ENCODE assay signal across 1 cellular context in the genomic region with DNA sequence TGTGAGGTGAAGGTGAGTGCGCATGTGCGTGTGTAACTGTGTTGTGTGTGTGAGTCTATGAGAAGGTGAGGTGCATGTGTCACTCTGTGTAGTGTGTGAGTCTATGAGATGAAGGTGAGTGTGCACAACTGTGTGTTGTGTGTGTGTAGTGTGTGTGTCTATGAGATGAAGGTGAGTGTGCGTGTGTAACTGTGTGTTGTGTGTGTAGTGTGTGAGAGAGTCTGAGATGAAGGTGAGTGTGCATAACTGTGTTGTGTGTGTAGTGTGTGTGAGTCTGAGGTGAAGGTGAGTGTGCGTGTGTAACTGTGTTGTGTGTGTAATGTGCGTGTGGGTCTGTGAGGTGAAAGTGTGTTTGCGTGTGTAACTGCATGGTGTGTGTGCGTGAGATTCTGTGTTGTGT.
TF ChIP-seq lines count a peak whose summit lies in the region.

No MANE protein-coding gene starts in this region.

TF ChIP-seq in HEK293, 187 proteins besides CTCF, POLR2A, EP300 and RAD21:
- TF ChIP-seq ZBTB1 (tag by site-specific recombination; IDR thresholded peaks at IDR 0.05) (no peak), ZNF701 (tag by site-specific recombination; IDR thresholded peaks at IDR 0.05) (no peak), ZNF624 (tag by site-specific recombination; IDR thresholded peaks at IDR 0.05) (no peak), ZNF121 (tag by site-specific recombination; IDR thresholded peaks at IDR 0.05) (no peak), ZNF175 (tag by site-specific recombination; IDR thresholded peaks at IDR 0.05) (peak; percentile 74; the same call in 1 of the 2 replicates), SCRT1 (tag by site-specific recombination; IDR thresholded peaks at IDR 0.05; ENCODE audit: borderline replicate concordance) (no peak), ZNF2 (tag by site-specific recombination; IDR thresholded peaks at IDR 0.05) (peak; percentile 37; the same call in 1 of the 2 replicates), YY2 (tag by site-specific recombination; IDR thresholded peaks at IDR 0.05) (no peak), ZBTB17 (tag by site-specific recombination; IDR thresholded peaks at IDR 0.05) (no peak), ZNF214 (tag by site-specific recombination; IDR thresholded peaks at IDR 0.05; ENCODE audit: borderline replicate concordance) (no peak), OVOL3 (tag by site-specific recombination; IDR thresholded peaks at IDR 0.05) (no peak), ZNF239 (tag by site-specific recombination; IDR thresholded peaks at IDR 0.05) (0 out of 2 replicates have a peak, but pooled peaks have one; percentile 12), ZNF302 (tag by site-specific recombination; IDR thresholded peaks at IDR 0.05; ENCODE audit: low read depth) (no peak), ZNF654 (tag by site-specific recombination; IDR thresholded peaks at IDR 0.05; ENCODE audit: low read depth) (no peak), ZFP37 (tag by site-specific recombination; IDR thresholded peaks at IDR 0.05) (no peak), ZNF777 (tag by site-specific recombination; IDR thresholded peaks at IDR 0.05; ENCODE audit: borderline replicate concordance) (no peak), ZNF544 (tag by site-specific recombination; IDR thresholded peaks at IDR 0.05) (0 out of 2 replicates have a peak, but pooled peaks have one; percentile 4), ZNF747 (tag by site-specific recombination; IDR thresholded peaks at IDR 0.05) (0 out of 2 replicates have a peak, but pooled peaks have one; percentile 27), ZBTB20 (tag by site-specific recombination; IDR thresholded peaks at IDR 0.05) (0 out of 2 replicates have a peak, but pooled peaks have one; percentile 18), ZNF184 (tag by site-specific recombination; IDR thresholded peaks at IDR 0.05) (no peak), ZXDB (tag by site-specific recombination; IDR thresholded peaks at IDR 0.05) (no peak), SALL2 (tag by site-specific recombination; IDR thresholded peaks at IDR 0.05; ENCODE audit: borderline replicate concordance) (0 out of 2 replicates have a peak, but pooled peaks have one; percentile 37), ZFHX2 (tag by site-specific recombination; conservative IDR thresholded peaks at IDR 0.05) (peak; percentile 23; the same call in 1 of the 2 replicates), GLIS2 (tag by site-specific recombination; IDR thresholded peaks at IDR 0.05) (no peak), BCL11B (tag by site-specific recombination; IDR thresholded peaks at IDR 0.05; ENCODE audit: low read depth) (no peak), ZNF202 (tag by site-specific recombination; IDR thresholded peaks at IDR 0.05; ENCODE audit: borderline replicate concordance) (no peak), ZNF324 (tag by site-specific recombination; IDR thresholded peaks at IDR 0.05) (no peak), ZNF571 (tag by site-specific recombination; IDR thresholded peaks at IDR 0.05) (0 out of 2 replicates have a peak, but pooled peaks have one; percentile 20), ZNF223 (tag by site-specific recombination; IDR thresholded peaks at IDR 0.05) (no peak), ZNF24 (tag by site-specific recombination; IDR thresholded peaks at IDR 0.05) (no peak), ZNF529 (tag by site-specific recombination; IDR thresholded peaks at IDR 0.05; ENCODE audit: insufficient replicate concordance) (no peak), ZNF10 (tag by site-specific recombination; IDR thresholded peaks at IDR 0.05) (no peak), MZF1 (tag by site-specific recombination; IDR thresholded peaks at IDR 0.05; ENCODE audit: borderline replicate concordance) (no peak), ZNF660 (tag by site-specific recombination; IDR thresholded peaks at IDR 0.05) (no peak), ZNF155 (tag by site-specific recombination; IDR thresholded peaks at IDR 0.05) (no peak), OSR2 (tag by site-specific recombination; IDR thresholded peaks at IDR 0.05) (no peak), ZNF521 (tag by site-specific recombination; IDR thresholded peaks at IDR 0.05) (0 out of 2 replicates have a peak, but pooled peaks have one; percentile 22), ZNF140 (tag by site-specific recombination; IDR thresholded peaks at IDR 0.05) (no peak), ZNF707 (tag by site-specific recombination; IDR thresholded peaks at IDR 0.05) (0 out of 2 replicates have a peak, but pooled peaks have one; percentile 16)
- TF ChIP-seq, protein P1, sequence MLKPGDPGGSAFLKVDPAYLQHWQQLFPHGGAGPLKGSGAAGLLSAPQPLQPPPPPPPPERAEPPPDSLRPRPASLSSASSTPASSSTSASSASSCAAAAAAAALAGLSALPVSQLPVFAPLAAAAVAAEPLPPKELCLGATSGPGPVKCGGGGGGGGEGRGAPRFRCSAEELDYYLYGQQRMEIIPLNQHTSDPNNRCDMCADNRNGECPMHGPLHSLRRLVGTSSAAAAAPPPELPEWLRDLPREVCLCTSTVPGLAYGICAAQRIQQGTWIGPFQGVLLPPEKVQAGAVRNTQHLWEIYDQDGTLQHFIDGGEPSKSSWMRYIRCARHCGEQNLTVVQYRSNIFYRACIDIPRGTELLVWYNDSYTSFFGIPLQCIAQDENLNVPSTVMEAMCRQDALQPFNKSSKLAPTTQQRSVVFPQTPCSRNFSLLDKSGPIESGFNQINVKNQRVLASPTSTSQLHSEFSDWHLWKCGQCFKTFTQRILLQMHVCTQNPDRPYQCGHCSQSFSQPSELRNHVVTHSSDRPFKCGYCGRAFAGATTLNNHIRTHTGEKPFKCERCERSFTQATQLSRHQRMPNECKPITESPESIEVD (tag by site-specific recombination; IDR thresholded peaks at IDR 0.05) = no peak
- TF ChIP-seq, protein P2, sequence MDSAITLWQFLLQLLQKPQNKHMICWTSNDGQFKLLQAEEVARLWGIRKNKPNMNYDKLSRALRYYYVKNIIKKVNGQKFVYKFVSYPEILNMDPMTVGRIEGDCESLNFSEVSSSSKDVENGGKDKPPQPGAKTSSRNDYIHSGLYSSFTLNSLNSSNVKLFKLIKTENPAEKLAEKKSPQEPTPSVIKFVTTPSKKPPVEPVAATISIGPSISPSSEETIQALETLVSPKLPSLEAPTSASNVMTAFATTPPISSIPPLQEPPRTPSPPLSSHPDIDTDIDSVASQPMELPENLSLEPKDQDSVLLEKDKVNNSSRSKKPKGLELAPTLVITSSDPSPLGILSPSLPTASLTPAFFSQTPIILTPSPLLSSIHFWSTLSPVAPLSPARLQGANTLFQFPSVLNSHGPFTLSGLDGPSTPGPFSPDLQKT (IDR thresholded peaks at IDR 0.05; ENCODE audit: borderline replicate concordance, low read depth, low read length) = no peak
- TF ChIP-seq, protein P3, sequence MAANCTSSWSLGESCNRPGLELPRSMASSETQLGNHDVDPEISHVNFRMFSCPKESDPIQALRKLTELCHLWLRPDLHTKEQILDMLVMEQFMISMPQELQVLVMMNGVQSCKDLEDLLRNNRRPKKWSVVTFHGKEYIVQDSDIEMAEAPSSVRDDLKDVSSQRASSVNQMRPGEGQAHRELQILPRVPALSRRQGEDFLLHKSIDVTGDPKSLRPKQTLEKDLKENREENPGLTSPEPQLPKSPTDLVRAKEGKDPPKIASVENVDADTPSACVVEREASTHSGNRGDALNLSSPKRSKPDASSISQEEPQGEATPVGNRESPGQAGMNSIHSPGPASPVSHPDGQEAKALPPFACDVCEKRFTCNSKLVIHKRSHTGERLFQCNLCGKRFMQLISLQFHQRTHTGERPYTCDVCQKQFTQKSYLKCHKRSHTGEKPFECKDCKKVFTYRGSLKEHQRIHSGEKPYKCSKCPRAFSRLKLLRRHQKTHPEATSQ (tag by site-specific recombination; IDR thresholded peaks at IDR 0.05) = peak; percentile 17; the same call in 1 of the 2 replicates
- TF ChIP-seq, protein P4, sequence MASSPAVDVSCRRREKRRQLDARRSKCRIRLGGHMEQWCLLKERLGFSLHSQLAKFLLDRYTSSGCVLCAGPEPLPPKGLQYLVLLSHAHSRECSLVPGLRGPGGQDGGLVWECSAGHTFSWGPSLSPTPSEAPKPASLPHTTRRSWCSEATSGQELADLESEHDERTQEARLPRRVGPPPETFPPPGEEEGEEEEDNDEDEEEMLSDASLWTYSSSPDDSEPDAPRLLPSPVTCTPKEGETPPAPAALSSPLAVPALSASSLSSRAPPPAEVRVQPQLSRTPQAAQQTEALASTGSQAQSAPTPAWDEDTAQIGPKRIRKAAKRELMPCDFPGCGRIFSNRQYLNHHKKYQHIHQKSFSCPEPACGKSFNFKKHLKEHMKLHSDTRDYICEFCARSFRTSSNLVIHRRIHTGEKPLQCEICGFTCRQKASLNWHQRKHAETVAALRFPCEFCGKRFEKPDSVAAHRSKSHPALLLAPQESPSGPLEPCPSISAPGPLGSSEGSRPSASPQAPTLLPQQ (tag by site-specific recombination; IDR thresholded peaks at IDR 0.05) = no peak
- TF ChIP-seq, protein P5, sequence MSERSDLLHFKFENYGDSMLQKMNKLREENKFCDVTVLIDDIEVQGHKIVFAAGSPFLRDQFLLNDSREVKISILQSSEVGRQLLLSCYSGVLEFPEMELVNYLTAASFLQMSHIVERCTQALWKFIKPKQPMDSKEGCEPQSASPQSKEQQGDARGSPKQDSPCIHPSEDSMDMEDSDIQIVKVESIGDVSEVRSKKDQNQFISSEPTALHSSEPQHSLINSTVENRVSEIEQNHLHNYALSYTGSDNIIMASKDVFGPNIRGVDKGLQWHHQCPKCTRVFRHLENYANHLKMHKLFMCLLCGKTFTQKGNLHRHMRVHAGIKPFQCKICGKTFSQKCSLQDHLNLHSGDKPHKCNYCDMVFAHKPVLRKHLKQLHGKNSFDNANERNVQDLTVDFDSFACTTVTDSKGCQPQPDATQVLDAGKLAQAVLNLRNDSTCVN (tag by site-specific recombination; optimal IDR thresholded peaks at IDR 0.05) = no peak
- TF ChIP-seq, protein P6, sequence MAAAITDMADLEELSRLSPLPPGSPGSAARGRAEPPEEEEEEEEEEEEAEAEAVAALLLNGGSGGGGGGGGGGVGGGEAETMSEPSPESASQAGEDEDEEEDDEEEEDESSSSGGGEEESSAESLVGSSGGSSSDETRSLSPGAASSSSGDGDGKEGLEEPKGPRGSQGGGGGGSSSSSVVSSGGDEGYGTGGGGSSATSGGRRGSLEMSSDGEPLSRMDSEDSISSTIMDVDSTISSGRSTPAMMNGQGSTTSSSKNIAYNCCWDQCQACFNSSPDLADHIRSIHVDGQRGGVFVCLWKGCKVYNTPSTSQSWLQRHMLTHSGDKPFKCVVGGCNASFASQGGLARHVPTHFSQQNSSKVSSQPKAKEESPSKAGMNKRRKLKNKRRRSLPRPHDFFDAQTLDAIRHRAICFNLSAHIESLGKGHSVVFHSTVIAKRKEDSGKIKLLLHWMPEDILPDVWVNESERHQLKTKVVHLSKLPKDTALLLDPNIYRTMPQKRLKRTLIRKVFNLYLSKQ (tag by site-specific recombination; IDR thresholded peaks at IDR 0.05; ENCODE audit: borderline replicate concordance) = no peak
- TF ChIP-seq, protein P7, sequence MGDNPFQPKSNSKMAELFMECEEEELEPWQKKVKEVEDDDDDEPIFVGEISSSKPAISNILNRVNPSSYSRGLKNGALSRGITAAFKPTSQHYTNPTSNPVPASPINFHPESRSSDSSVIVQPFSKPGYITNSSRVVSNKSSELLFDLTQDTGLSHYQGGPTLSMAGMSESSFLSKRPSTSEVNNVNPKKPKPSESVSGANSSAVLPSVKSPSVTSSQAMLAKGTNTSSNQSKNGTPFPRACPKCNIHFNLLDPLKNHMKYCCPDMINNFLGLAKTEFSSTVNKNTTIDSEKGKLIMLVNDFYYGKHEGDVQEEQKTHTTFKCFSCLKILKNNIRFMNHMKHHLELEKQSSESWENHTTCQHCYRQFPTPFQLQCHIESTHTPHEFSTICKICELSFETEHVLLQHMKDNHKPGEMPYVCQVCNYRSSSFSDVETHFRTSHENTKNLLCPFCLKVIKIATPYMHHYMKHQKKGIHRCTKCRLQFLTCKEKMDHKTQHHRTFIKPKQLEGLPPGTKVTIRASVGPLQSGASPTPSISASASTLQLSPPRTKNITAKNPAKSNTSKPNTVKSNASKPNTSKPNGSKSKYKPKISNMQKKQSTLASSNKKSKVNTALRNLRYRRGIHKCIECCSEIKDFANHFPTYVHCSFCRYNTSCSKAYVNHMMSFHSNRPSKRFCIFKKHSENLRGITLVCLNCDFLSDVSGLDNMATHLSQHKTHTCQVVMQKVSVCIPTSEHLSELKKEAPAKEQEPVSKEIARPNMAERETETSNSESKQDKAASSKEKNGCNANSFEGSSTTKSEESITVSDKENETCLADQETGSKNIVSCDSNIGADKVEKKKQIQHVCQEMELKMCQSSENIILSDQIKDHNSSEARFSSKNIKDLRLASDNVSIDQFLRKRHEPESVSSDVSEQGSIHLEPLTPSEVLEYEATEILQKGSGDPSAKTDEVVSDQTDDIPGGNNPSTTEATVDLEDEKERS (tag by site-specific recombination; IDR thresholded peaks at IDR 0.05) = no peak
- TF ChIP-seq, protein P8, sequence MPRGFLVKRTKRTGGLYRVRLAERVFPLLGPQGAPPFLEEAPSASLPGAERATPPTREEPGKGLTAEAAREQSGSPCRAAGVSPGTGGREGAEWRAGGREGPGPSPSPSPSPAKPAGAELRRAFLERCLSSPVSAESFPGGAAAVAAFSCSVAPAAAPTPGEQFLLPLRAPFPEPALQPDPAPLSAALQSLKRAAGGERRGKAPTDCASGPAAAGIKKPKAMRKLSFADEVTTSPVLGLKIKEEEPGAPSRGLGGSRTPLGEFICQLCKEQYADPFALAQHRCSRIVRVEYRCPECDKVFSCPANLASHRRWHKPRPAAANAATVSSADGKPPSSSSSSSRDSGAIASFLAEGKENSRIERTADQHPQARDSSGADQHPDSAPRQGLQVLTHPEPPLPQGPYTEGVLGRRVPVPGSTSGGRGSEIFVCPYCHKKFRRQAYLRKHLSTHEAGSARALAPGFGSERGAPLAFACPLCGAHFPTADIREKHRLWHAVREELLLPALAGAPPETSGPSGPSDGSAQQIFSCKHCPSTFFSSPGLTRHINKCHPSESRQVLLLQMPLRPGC (tag by site-specific recombination; IDR thresholded peaks at IDR 0.05) = no peak
